In the genomic region with DNA sequence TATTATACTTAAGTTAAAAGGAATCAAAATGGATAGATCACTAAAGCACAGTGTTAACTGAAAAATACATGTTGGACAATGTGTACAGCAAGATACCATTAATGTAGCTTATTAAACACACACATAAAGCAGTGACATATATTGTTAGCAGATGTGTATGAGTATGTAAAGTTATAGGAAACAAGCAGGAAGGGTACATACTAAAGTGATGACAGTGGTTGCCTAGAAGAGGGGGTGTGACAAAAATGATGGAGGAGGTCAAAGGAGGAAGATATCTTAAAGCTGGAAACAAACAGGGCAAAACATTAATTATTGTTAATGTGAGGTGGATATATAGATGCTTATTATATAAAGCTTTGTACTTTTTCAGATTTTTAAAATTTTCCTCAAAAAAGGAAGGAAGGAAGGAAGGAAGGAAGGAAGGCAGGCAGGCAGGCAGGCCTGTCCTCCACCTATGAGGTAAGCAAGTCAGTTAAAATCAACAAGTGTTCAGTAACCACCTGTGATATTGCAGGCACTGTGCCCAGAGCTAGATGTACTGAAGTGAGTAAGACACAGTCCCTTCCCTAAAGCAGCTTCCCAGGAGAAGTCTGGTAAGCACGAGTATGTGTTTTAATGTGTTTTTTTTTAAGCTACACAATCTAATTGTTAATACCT, we compare ENCODE assay signal across 14 cellular contexts.
DNase-seq lines count a peak whose midpoint lies in the region; FAIRE-seq and TF ChIP-seq lines count a peak whose summit lies in the region.
"Had no signal": no experiment of that assay in that cellular context is flagged by ENCODE, and none has a peak within 500 bp of the region (broad histone marks: within the 10 kb centered on the region; RNA-seq: fewer than 3 reads in every experiment).

No MANE protein-coding gene starts in this region.

- no peak for TF ChIP-seq POLR2A in H54 (IDR thresholded peaks at IDR 0.05; ENCODE audit: low read depth, low read length)

- H3K9me3 ChIP-seq in neural progenitor cell (ENCODE audit: low read depth) = no peaks in the 10 kb centered on the region
- H3K9me3 ChIP-seq: neutrophil, spleen, thoracic aorta had no signal

- no peaks in the 10 kb centered on the region for H3K9me3 Mint-ChIP-seq in neural progenitor cell
- H3K9me3 Mint-ChIP-seq: CD8-positive, alpha-beta memory T cell had no signal

- H3K9ac ChIP-seq in neural progenitor cell = no peak overlapping the region

- H3K27me3 Mint-ChIP-seq in neural progenitor cell (ENCODE audit: insufficient read depth, low read depth) = no peaks in the 10 kb centered on the region

- H3K27ac Mint-ChIP-seq in neural progenitor cell = no peak overlapping the region
- H3K27ac Mint-ChIP-seq: activated naive CD8-positive, alpha-beta T cell; CD8-positive, alpha-beta memory T cell had no signal

- H3K4me1 Mint-ChIP-seq in neural progenitor cell = peaks cover 5% of the 10 kb centered on the region
- H3K4me1 Mint-ChIP-seq: CD8-positive, alpha-beta memory T cell had no signal

- TF ChIP-seq CTCF in choroid plexus epithelial cell (conservative IDR thresholded peaks at IDR 0.05; ENCODE audit: low read depth, low read length) (no peak), neural progenitor cell (IDR thresholded peaks at IDR 0.05) (no peak)

- no peaks in the 10 kb centered on the region for H3K79me2 ChIP-seq in neural progenitor cell (ENCODE audit: low read depth)

- H3K27me3 ChIP-seq in neural progenitor cell = no peaks in the 10 kb centered on the region
- H3K27me3 ChIP-seq: neutrophil, spleen had no signal

- H3K4me3 Mint-ChIP-seq in neural progenitor cell = no peak overlapping the region
- H3K4me3 Mint-ChIP-seq: activated naive CD8-positive, alpha-beta T cell had no signal

- H3K4me1 ChIP-seq in neural progenitor cell = peaks cover 3% of the 10 kb centered on the region
- H3K4me1 ChIP-seq: spleen had no signal

- H3K4me3 ChIP-seq in choroid plexus epithelial cell (ENCODE audit: low read depth, low read length) (no peak overlapping the region), neural progenitor cell (no peak overlapping the region)
- H3K4me3 ChIP-seq: spleen, thoracic aorta had no signal

- H3K4me2 ChIP-seq in neural progenitor cell = no peak overlapping the region

- FAIRE-seq in H54 (lab: Jason Lieb, UNC) = peak; percentile 91

- in situ Hi-C loops in KBM-7 (cut with MboI; ENCODE audit: low pct_unique_long_range_greater_than_20kb, low sequenced_read_pairs) = no loop called here

- no peak overlapping the region for H3K27ac ChIP-seq in neural progenitor cell
- H3K27ac ChIP-seq: neutrophil, spleen, thoracic aorta, WERI-Rb-1 had no signal

- no peaks in the 10 kb centered on the region for H3F3A ChIP-seq in neural progenitor cell (ENCODE audit: low read depth)

- H4K20me1 ChIP-seq in neural progenitor cell (ENCODE audit: low read depth) = no peaks in the 10 kb centered on the region

- no peak overlapping the region for H2AFZ ChIP-seq in neural progenitor cell (replicated peaks)

- DNase-seq in H54 (ENCODE audit: insufficient read length, low spot score) = no peak
- DNase-seq in NCI-H128 (lab: John Stamatoyannopoulos, UW; ENCODE audit: unreplicated experiment) = peak; percentile 15
- DNase-seq in choroid plexus epithelial cell (ENCODE audit: low read depth) = peak; percentile 64
- peak; percentile 23 for DNase-seq in myocyte (ENCODE audit: low read depth)
- no peak for DNase-seq in neural progenitor cell (ENCODE audit: low spot score)
- DNase-seq in cortex of kidney (lab: John Stamatoyannopoulos, UW) = no peak
- no peak for DNase-seq in KBM-7
- DNase-seq: CD8-positive, alpha-beta memory T cell; NCI-H748 treated with DMSO at 0.1 percent for 48 hours; spleen; WERI-Rb-1 had no signal

- no peaks in the 10 kb centered on the region for H3K36me3 ChIP-seq in neural progenitor cell
- H3K36me3 ChIP-seq: neutrophil, spleen, thoracic aorta, WERI-Rb-1 had no signal

- no peaks in the 10 kb centered on the region for H3K36me3 Mint-ChIP-seq in neural progenitor cell
- H3K36me3 Mint-ChIP-seq: activated naive CD8-positive, alpha-beta T cell; CD8-positive, alpha-beta memory T cell had no signal

Comparison
In these comparisons a context has a peak if more than half of its experiments do, and no peak if none do; other contexts are left out.
1. DNase-seq: peak in NCI-H128 (single experiment), choroid plexus epithelial cell (single experiment) and myocyte (single experiment); none in H54 (single experiment), neural progenitor cell (single experiment), cortex of kidney (single experiment) and KBM-7 (single experiment).